30 cellular contexts compared by ENCODE assay signal in the genomic region with DNA sequence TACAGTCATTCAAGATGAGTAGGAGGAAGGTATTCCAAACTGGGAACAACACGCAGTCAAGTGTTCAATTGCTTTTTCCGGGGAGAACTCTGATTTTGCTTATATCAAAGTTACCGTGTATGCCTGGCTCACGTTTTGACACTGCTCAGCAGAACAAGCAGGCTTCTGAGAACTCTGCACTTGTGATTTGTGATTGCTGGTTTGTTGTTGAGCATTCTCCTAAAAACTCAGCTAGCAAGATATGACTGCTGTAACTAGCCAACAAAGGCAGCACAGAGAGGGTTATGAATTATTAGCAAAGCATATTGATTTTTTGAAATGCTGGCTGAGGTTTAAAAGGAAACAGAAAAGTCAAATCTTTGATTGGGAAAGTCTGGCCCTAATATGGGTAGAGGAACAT.
"Had no signal": no experiment of that assay in that cellular context is flagged by ENCODE, and none has a peak within 500 bp of the region (broad histone marks: within the 10 kb centered on the region; RNA-seq: fewer than 3 reads in every experiment).

No MANE protein-coding gene starts in this region.

- DNase-seq: dermis blood vessel endothelial cell; dorsolateral prefrontal cortex; effector CD8-positive, alpha-beta T cell; effector memory CD8-positive, alpha-beta T cell; endodermal cell; erythroblast; esophagus squamous epithelium; foreskin fibroblast; foreskin melanocyte; heart left ventricle; hypothalamus; immature natural killer cell; islet precursor cell; kidney; kidney glomerular epithelial cell; left colon; left lung; left ventricle myocardium superior; lower lobe of right lung; mesenchymal stem cell; mucosa of descending colon; naive B cell had no signal

- H3K27ac Mint-ChIP-seq: effector memory CD8-positive, alpha-beta T cell; endodermal cell; immature natural killer cell; mesothelial cell of epicardium; naive B cell had no signal

- FAIRE-seq: colon, endometrium, kidney had no signal

- H3K4me3 Mint-ChIP-seq: effector memory CD8-positive, alpha-beta T cell; endodermal cell; immature natural killer cell; mesothelial cell of epicardium; naive B cell had no signal

- H3K27me3 ChIP-seq: esophagus squamous epithelium, gastroesophageal sphincter, heart left ventricle, hepatocyte, left lung had no signal

- H3K36me3 Mint-ChIP-seq: immature natural killer cell, mesothelial cell of epicardium, naive B cell had no signal

- H3K4me1 ChIP-seq: esophagus squamous epithelium, gastroesophageal sphincter, heart left ventricle, left lung, lower lobe of right lung had no signal

- ATAC-seq: effector memory CD8-positive, alpha-beta T cell; esophagus mucosa; gastroesophageal sphincter; heart left ventricle; left colon; left lung; left ventricle myocardium superior; lower lobe of right lung; mucosa of descending colon had no signal

- H3K36me3 ChIP-seq: esophagus squamous epithelium, gastroesophageal sphincter, heart left ventricle, left lung, lower lobe of right lung had no signal

- H3K27ac ChIP-seq: coronary artery, dorsolateral prefrontal cortex, epithelial cell of prostate, esophagus squamous epithelium, gastroesophageal sphincter, heart left ventricle, hepatocyte, left lung, lower lobe of right lung had no signal

- H3K9me3 Mint-ChIP-seq: effector memory CD8-positive, alpha-beta T cell; endodermal cell had no signal

- H3K27me3 Mint-ChIP-seq: effector memory CD8-positive, alpha-beta T cell had no signal

- H3K9me3 ChIP-seq: esophagus squamous epithelium, lower lobe of right lung, mucosa of descending colon had no signal

- H3K4me1 Mint-ChIP-seq: endodermal cell, immature natural killer cell, naive B cell had no signal

- H3K4me3 ChIP-seq: coronary artery, dorsolateral prefrontal cortex, esophagus squamous epithelium, gastroesophageal sphincter, heart left ventricle, hepatocyte, left lung, lower lobe of right lung, mucosa of descending colon had no signal
